ENCODE assay signal across 1 cellular context in the genomic region with DNA sequence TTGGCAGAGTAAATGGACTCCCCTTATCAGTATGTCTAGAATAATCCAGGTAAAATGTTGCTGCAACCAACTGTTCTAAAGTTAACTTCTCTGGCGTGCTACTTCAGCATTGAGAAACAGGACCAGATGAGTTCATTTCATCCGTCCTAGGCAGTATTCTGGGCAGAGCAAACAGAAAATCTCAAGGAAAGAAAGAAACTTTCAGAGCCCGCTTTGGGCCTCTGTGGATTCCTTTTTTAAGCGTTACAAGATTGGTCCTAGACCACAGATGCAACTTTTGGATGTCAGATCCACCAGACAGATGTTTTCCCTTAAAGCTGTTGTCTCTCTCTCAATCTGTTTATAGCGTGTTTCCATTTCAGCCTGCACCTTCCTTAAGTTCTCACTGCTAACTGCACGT.
TF ChIP-seq lines count a peak whose summit lies in the region.

No MANE protein-coding gene starts in this region.

TF ChIP-seq in WTC11, 78 proteins besides CTCF, POLR2A, EP300 and RAD21 (continued from another document):
- TF ChIP-seq E2F5 (CRISPR knock-in tag; IDR thresholded peaks at IDR 0.05) (no peak), SMAD3 (CRISPR knock-in tag; IDR thresholded peaks at IDR 0.05; ENCODE audit: borderline replicate concordance) (no peak), ZNF263 (CRISPR knock-in tag; IDR thresholded peaks at IDR 0.05; ENCODE audit: low read depth) (no peak), PRRX2 (CRISPR knock-in tag; IDR thresholded peaks at IDR 0.05) (no peak), ZNF671 (CRISPR knock-in tag; IDR thresholded peaks at IDR 0.05) (no peak), ATF2 (CRISPR knock-in tag; IDR thresholded peaks at IDR 0.05; ENCODE audit: borderline replicate concordance, low read depth) (no peak), GRHL2 (CRISPR knock-in tag; IDR thresholded peaks at IDR 0.05; ENCODE audit: insufficient replicate concordance, severe bottlenecking) (no peak), ZNF396 (CRISPR knock-in tag; IDR thresholded peaks at IDR 0.05; ENCODE audit: borderline replicate concordance) (no peak), JAZF1 (CRISPR knock-in tag; IDR thresholded peaks at IDR 0.05) (no peak), SMAD4 (CRISPR knock-in tag; IDR thresholded peaks at IDR 0.05) (no peak)
- TF ChIP-seq, protein P1, sequence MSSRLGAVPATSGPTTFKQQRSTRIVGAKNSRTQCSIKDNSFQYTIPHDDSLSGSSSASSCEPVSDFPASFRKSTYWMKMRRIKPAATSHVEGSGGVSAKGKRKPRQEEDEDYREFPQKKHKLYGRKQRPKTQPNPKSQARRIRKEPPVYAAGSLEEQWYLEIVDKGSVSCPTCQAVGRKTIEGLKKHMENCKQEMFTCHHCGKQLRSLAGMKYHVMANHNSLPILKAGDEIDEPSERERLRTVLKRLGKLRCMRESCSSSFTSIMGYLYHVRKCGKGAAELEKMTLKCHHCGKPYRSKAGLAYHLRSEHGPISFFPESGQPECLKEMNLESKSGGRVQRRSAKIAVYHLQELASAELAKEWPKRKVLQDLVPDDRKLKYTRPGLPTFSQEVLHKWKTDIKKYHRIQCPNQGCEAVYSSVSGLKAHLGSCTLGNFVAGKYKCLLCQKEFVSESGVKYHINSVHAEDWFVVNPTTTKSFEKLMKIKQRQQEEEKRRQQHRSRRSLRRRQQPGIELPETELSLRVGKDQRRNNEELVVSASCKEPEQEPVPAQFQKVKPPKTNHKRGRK (CRISPR knock-in tag; IDR thresholded peaks at IDR 0.05; ENCODE audit: borderline replicate concordance) = no peak
